ENCODE assay signal across 8 cellular contexts in the genomic region with DNA sequence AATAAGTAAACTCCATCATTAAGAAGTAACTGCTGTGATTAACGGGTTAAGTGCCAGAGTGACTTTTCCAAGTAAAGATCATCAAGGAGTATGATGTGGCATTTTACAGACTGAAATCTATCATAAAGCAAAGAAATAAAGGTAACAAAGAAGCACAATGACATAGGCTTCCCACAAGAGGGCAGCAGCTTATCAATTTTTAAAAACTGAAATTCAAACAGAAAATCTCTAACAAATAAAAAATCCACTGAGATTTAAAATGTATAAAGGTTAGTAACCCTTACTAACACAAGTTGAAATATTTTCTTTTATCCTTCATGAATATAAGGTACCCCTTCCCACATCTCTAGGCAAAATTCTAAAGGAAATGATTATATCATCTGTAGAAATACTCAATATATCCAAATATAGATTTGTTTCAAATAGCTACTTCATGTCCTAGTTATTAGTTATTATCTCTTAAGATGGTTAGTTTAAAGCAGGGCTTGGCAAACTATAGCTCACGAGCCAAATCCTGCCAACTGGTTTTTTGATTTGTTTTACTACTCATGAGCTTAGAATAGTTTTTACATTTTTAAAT. TPM values are rescaled to one million over a fixed set of nuclear protein-coding genes. Genes with fewer than 3 reads are reported as not detected.
DNase-seq lines count a peak whose midpoint lies in the region; ATAC-seq and TF ChIP-seq lines count a peak whose summit lies in the region.

No MANE protein-coding gene starts in this region.

- H3K23ac ChIP-seq in H9 (ENCODE audit: insufficient read length, low read depth, low read length): no peak overlapping the region

- peaks cover 16 to 63% (median 44%) of the 10 kb centered on the region in 3 experiments; a peak in 6 of 7 replicates for H3K36me3 Mint-ChIP-seq in H9 (ENCODE audit: insufficient read depth in 1 of 3, low read depth in 3 of 3)

- TF ChIP-seq EP300 in neural cell (conservative IDR thresholded peaks at IDR 0.05; ENCODE audit: poor library complexity, severe bottlenecking): no peak

- TF ChIP-seq CTCF in H9 (conservative IDR thresholded peaks at IDR 0.05) (peak; percentile 78), PC-3 (conservative IDR thresholded peaks at IDR 0.05; ENCODE audit: low read depth, low read length) (peak; percentile 86), neural cell (IDR thresholded peaks at IDR 0.05; ENCODE audit: poor library complexity, severe bottlenecking) (peak; percentile 86)

- BruUV-seq in PC-3 (replicated peaks; lab: Mats Ljungman, UMichigan): no TSS peak

- no peak overlapping the region for H3K18ac ChIP-seq in H9 (ENCODE audit: insufficient read length, low read depth, low read length)

- H4K91ac ChIP-seq in H9 (ENCODE audit: insufficient read length, low read depth, low read length): no peak overlapping the region

- no peaks in the 10 kb centered on the region for H3K27me3 Mint-ChIP-seq in H9 (ENCODE audit: low read depth)

- H3K9ac ChIP-seq in H9 (ENCODE audit: extremely low read depth, insufficient read length, low read length): no peak overlapping the region
- no peak overlapping the region for H3K9ac ChIP-seq in PC-3 (ENCODE audit: low read length)
- no peak overlapping the region for H3K9ac ChIP-seq in neural cell (ENCODE audit: low read length)

- no peak overlapping the region for H2BK120ac ChIP-seq in H9 (ENCODE audit: low read depth, low read length, poor library complexity, severe bottlenecking)

- H2BK5ac ChIP-seq in H9 (ENCODE audit: insufficient read length, low read length): no peak overlapping the region

- no peak overlapping the region for H3K56ac ChIP-seq in H9 (ENCODE audit: insufficient read length, low read depth, low read length)

- ATAC-seq in PC-3 (peak; percentile 53), HG02759 (IDR thresholded peaks at IDR 0.05; ENCODE audit: unreplicated experiment) (no peak), HG02610 (IDR thresholded peaks at IDR 0.05; ENCODE audit: unreplicated experiment) (no peak)

- no peak overlapping the region for H3K4me3 Mint-ChIP-seq in H9

- H3K4me1 ChIP-seq in H9 (ENCODE audit: insufficient read depth, low read length): no peaks in the 10 kb centered on the region
- H3K4me1 ChIP-seq in PC-3 (ENCODE audit: insufficient read depth, low read length): peaks cover 9% of the 10 kb centered on the region

- intact Hi-C loops in PC-3 (cut with micrococcal nuclease): loop anchor here (1.0 to 2.0 kb wide), 5 partner anchors 20 to 627 kb away; no protein-coding TSS in a partner anchor

- POLR2A ChIA-PET in PC-3 (lab: Charles Lee; ENCODE audit: unreplicated experiment): interaction anchor here (0.6 kb wide), 1 partner anchor 30 kb away, joined by 3 read pairs; no protein-coding TSS in a partner anchor

- H3K4me2 ChIP-seq in H9 (ENCODE audit: insufficient read depth, insufficient read length, low read length) (no peak overlapping the region), PC-3 (ENCODE audit: low read length) (no peak overlapping the region), neural cell (ENCODE audit: low read length) (no peak overlapping the region)

- H3K79me1 ChIP-seq in H9 (ENCODE audit: insufficient read depth, low read depth, low read length, poor library complexity, severe bottlenecking): no peaks in the 10 kb centered on the region

- H3K27ac ChIP-seq in H9 (ENCODE audit: insufficient read length, low read depth, low read length): no peak overlapping the region
- H3K27ac ChIP-seq in PC-3 (ENCODE audit: low read length): no peak overlapping the region
- no peak overlapping the region for H3K27ac ChIP-seq in neural cell (ENCODE audit: low read length)

- no peak overlapping the region for H3K4me3 ChIP-seq in PC-3 (ENCODE audit: low read length)
- no peak overlapping the region for H3K4me3 ChIP-seq in neural cell (ENCODE audit: low read length)

- no CpG with 5 or more reads among the region's 2 CpGs for WGBS in H9 (ENCODE audit: extremely low coverage, insufficient read length, low lambda C conversion rate)

- H3K27me3 ChIP-seq in H9 (ENCODE audit: insufficient read depth, low read length) (no peaks in the 10 kb centered on the region; the same call in 1 of the 2 replicates), PC-3 (ENCODE audit: low read length) (no peaks in the 10 kb centered on the region), neural cell (ENCODE audit: insufficient read depth, low read depth, low read length) (no peaks in the 10 kb centered on the region)

- peaks cover 38% of the 10 kb centered on the region for H3K36me3 ChIP-seq in PC-3 (ENCODE audit: low read depth, low read length)
- H3K36me3 ChIP-seq in neural cell (ENCODE audit: insufficient read depth, low read length): no peaks in the 10 kb centered on the region

- no peak overlapping the region for H3K27ac Mint-ChIP-seq in H9

- H3K79me2 ChIP-seq in H9 (ENCODE audit: insufficient read depth, low read length) (no peaks in the 10 kb centered on the region), PC-3 (ENCODE audit: low read length) (no peaks in the 10 kb centered on the region), neural cell (replicated peaks; ENCODE audit: insufficient read depth, low read length) (no peaks in the 10 kb centered on the region)

- H4K5ac ChIP-seq in H9 (ENCODE audit: insufficient read length, low read depth, low read length): no peak overlapping the region

- peak; percentile 90 for TF ChIP-seq RAD21 in neural cell (conservative IDR thresholded peaks at IDR 0.05)

- no peak overlapping the region for H3K4ac ChIP-seq in H9 (ENCODE audit: low read depth, low read length)

- no peak overlapping the region for H2BK12ac ChIP-seq in H9 (ENCODE audit: insufficient read length, low read depth, low read length)

- no peak overlapping the region for H4K8ac ChIP-seq in H9 (replicated peaks; ENCODE audit: insufficient read length, low read depth, low read length)

- H3F3A ChIP-seq in PC-3 (ENCODE audit: low read length, unreplicated experiment): no peaks in the 10 kb centered on the region
- no peaks in the 10 kb centered on the region for H3F3A ChIP-seq in neural cell (ENCODE audit: insufficient read depth, low read length, poor library complexity, severe bottlenecking)

- no peak overlapping the region for H3T11ph ChIP-seq in H9 (ENCODE audit: low read length)

- H3K9me3 ChIP-seq in H9 (ENCODE audit: control insufficient read depth, low read depth, low read length) (no peaks in the 10 kb centered on the region), PC-3 (ENCODE audit: low read length) (no peaks in the 10 kb centered on the region), neural cell (ENCODE audit: low read length) (no peaks in the 10 kb centered on the region)

- no peak overlapping the region for H2AK5ac ChIP-seq in H9 (ENCODE audit: insufficient read length, low read length)

- H3K9me2 ChIP-seq in PC-3 (replicated peaks; ENCODE audit: low read length) (no peaks in the 10 kb centered on the region), neural cell (ENCODE audit: insufficient read depth, low read length) (no peaks in the 10 kb centered on the region)

- no peaks in the 10 kb centered on the region for H3K9me3 Mint-ChIP-seq in H9

- no peak overlapping the region for H2BK15ac ChIP-seq in H9 (ENCODE audit: low read depth, low read length)

- no peak overlapping the region for H2BK20ac ChIP-seq in H9 (ENCODE audit: low read depth, low read length, poor library complexity, severe bottlenecking)

- CTCF ChIA-PET in PC-3 (lab: Charles Lee): interaction anchor here (0.6 to 1.4 kb wide), 5 partner anchors 29 to 628 kb away, joined by 3 to 8 read pairs (median 5); a partner anchor contains a TSS

- H3K14ac ChIP-seq in H9 (ENCODE audit: insufficient read depth, low read length): no peak overlapping the region

- no peaks in the 10 kb centered on the region for H4K20me1 ChIP-seq in H9 (ENCODE audit: control insufficient read depth, insufficient read depth, insufficient read length)
- no peaks in the 10 kb centered on the region for H4K20me1 ChIP-seq in PC-3 (ENCODE audit: low read length)
- H4K20me1 ChIP-seq in neural cell (ENCODE audit: insufficient read depth): no peaks in the 10 kb centered on the region

- DNase-seq in DMS153 treated with DMSO at 0.1 percent for 48 hours (lab: John Stamatoyannopoulos, UW; ENCODE audit: unreplicated experiment) (peak; percentile 26), DMS153 (lab: John Stamatoyannopoulos, UW) (no peak), H9 (no peak), PC-3 (peak; percentile 46)
- DNase-seq in effector CD4-positive, alpha-beta T cell: peak; percentile 21

- no peaks in the 10 kb centered on the region for H3K23me2 ChIP-seq in H9 (ENCODE audit: insufficient read length, low read depth, low read length, poor library complexity, severe bottlenecking)

- H3K4me1 Mint-ChIP-seq in H9: peaks cover 13 to 15% of the 10 kb centered on the region in 2 experiments

- H2AFZ ChIP-seq in H9 (ENCODE audit: low read length) (no peak overlapping the region), PC-3 (ENCODE audit: low read length) (no peak overlapping the region), neural cell (ENCODE audit: low read depth, low read length) (no peak overlapping the region)

TF ChIP-seq in neural cell, 6 proteins besides CTCF, POLR2A, EP300 and RAD21:
- TF ChIP-seq SMC3 (conservative IDR thresholded peaks at IDR 0.05; ENCODE audit: poor library complexity): peak; percentile 94
- TF ChIP-seq MXI1 (conservative IDR thresholded peaks at IDR 0.05; ENCODE audit: poor library complexity, severe bottlenecking): no peak

RNA-seq across cellular contexts. Expression of a gene that starts 29.2 kb away (rescaled TPM):
- total RNA-seq in H9 (2021) (61.4 and 64.5 TPM in 2 replicates), PC-3 (2014; rRNA removed) (37.7 and 37.9 TPM in 2 replicates)
- polyA plus RNA-seq in neural cell: 61.8 and 64.3 TPM in 2 replicates
- polyA minus RNA-seq in neural cell: 46.3 and 64.0 TPM in 2 replicates

RNA-seq across cellular contexts. Expression of a gene that starts 38.1 kb away (rescaled TPM):
- total RNA-seq in H9 (2021) (not detected in 2 replicates), PC-3 (2014; rRNA removed) (not detected in 2 replicates)
- not detected in 2 replicates for polyA plus RNA-seq in neural cell
- polyA minus RNA-seq in neural cell: not detected in 2 replicates

Comparison
In these comparisons a context has a peak if more than half of its experiments do, and no peak if none do; other contexts are left out.
1. DNase-seq: peak in DMS153 treated with DMSO at 0.1 percent for 48 hours (single experiment), PC-3 (single experiment) and effector CD4-positive, alpha-beta T cell (single experiment); none in DMS153 (single experiment) and H9 (single experiment).
2. Peak in every context shown above with its lines, with median percentiles within 50 percentile points of each other: CTCF ChIP-seq.